ENCODE assay signal across 30 cellular contexts in genomic region chr9:20494035-20494434, GRCh38.
"Had no signal": no experiment of that assay in that cellular context is flagged by ENCODE, and none has a peak within 500 bp of the region (broad histone marks: within the 10 kb centered on the region; RNA-seq: fewer than 3 reads in every experiment).

No MANE protein-coding gene starts in this region.

- H3K36me3 Mint-ChIP-seq: activated naive CD8-positive, alpha-beta T cell had no signal

- DNase-seq: activated B cell treated with CpG ODN at 0.5 μM for 24 hours; activated CD4-positive, alpha-beta T cell treated with anti-CD3 and anti-CD28 coated beads for 48 hours; activated CD4-positive, alpha-beta T cell treated with anti-CD3 and anti-CD28 coated beads, Interleukin-2, amount 50 U/mL, for 1 hour; activated CD4-positive, alpha-beta T cell treated with anti-CD3 and anti-CD28 coated beads, Interleukin-2, amount 50 U/mL, for 48 hours; activated CD8-positive, alpha-beta memory T cell treated with anti-CD3 and anti-CD28 coated beads for 24 hours; activated CD8-positive, alpha-beta T cell treated with anti-CD3 and anti-CD28 coated beads for 36 hours; activated effector memory CD4-positive, alpha-beta T cell treated with Interleukin-2 at 50 U/mL for 16 hours; activated naive CD4-positive, alpha-beta T cell treated with anti-CD3 and anti-CD28 coated beads for 36 hours; activated T-cell treated with anti-CD3 and anti-CD28 coated beads, Interleukin-2, amount 50 U/mL, for 4 hours; amniotic stem cell; anterior cingulate cortex; body of pancreas; cortex of kidney; dermis blood vessel endothelial cell; effector CD4-positive, alpha-beta T cell; effector memory CD8-positive, alpha-beta T cell; erythroblast; foreskin keratinocyte; gastrocnemius medialis; glutamatergic neuron; heart left ventricle; T-helper 1 cell; T-helper 17 cell; T1000; WERI-Rb-1 had no signal

- H3K9me3 ChIP-seq: body of pancreas, esophagus muscularis mucosa, gastrocnemius medialis, heart left ventricle had no signal

- H3K27me3 ChIP-seq: body of pancreas, esophagus muscularis mucosa, foreskin keratinocyte, gastrocnemius medialis, heart left ventricle had no signal

- H3K36me3 ChIP-seq: esophagus muscularis mucosa, gastrocnemius medialis, heart left ventricle, WERI-Rb-1 had no signal

- H3K4me1 ChIP-seq: body of pancreas had no signal

- H3K27me3 Mint-ChIP-seq: activated B cell treated with CpG ODN at 0.5 μM for 24 hours; activated CD8-positive, alpha-beta T cell treated with anti-CD3 and anti-CD28 coated beads for 36 hours; activated naive CD8-positive, alpha-beta T cell; activated T-helper 17 cell treated with anti-CD3 and anti-CD28 coated beads, Interleukin-2, amount 50 U/mL, for 72 hours; central memory CD8-positive, alpha-beta T cell; effector memory CD8-positive, alpha-beta T cell; T-helper 17 cell had no signal

- H3K27ac Mint-ChIP-seq: activated B cell treated with CpG ODN at 0.5 μM for 24 hours; activated CD8-positive, alpha-beta T cell treated with anti-CD3 and anti-CD28 coated beads for 36 hours; activated naive CD4-positive, alpha-beta T cell treated with anti-CD3 and anti-CD28 coated beads for 36 hours; activated naive CD8-positive, alpha-beta T cell; activated T-helper 17 cell treated with anti-CD3 and anti-CD28 coated beads, Interleukin-2, amount 50 U/mL, for 72 hours; effector memory CD8-positive, alpha-beta T cell; T-helper 17 cell; T-helper 2 cell treated with Interferon-gamma antibody and Interleukin-4, amounts not matched to agents 5 μg/mL and 100 μg/mL, for 36 hours had no signal

- H3K4me3 ChIP-seq: body of pancreas, esophagus muscularis mucosa, gastrocnemius medialis, heart left ventricle had no signal

- H3K9me3 Mint-ChIP-seq: activated B cell treated with CpG ODN at 0.5 μM for 24 hours; activated CD8-positive, alpha-beta T cell treated with anti-CD3 and anti-CD28 coated beads for 36 hours; activated naive CD4-positive, alpha-beta T cell treated with anti-CD3 and anti-CD28 coated beads for 36 hours; activated T-cell treated with anti-CD3 and anti-CD28 coated beads, Interleukin-2, amount 50 U/mL, for 4 hours; central memory CD8-positive, alpha-beta T cell; effector memory CD8-positive, alpha-beta T cell; T-helper 2 cell treated with Interferon-gamma antibody and Interleukin-4, amounts not matched to agents 5 μg/mL and 100 μg/mL, for 36 hours had no signal

- H3K4me3 Mint-ChIP-seq: activated B cell treated with CpG ODN at 0.5 μM for 24 hours; activated CD8-positive, alpha-beta T cell treated with anti-CD3 and anti-CD28 coated beads for 36 hours; activated naive CD4-positive, alpha-beta T cell treated with anti-CD3 and anti-CD28 coated beads for 36 hours; activated naive CD8-positive, alpha-beta T cell; activated T-cell treated with anti-CD3 and anti-CD28 coated beads, Interleukin-2, amount 50 U/mL, for 4 hours; activated T-helper 17 cell treated with anti-CD3 and anti-CD28 coated beads, Interleukin-2, amount 50 U/mL, for 72 hours; central memory CD8-positive, alpha-beta T cell; effector memory CD8-positive, alpha-beta T cell; T-helper 17 cell; T-helper 2 cell treated with Interferon-gamma antibody and Interleukin-4, amounts not matched to agents 5 μg/mL and 100 μg/mL, for 36 hours had no signal

- H3K4me1 Mint-ChIP-seq: activated B cell treated with CpG ODN at 0.5 μM for 24 hours had no signal

- H3K27ac ChIP-seq: body of pancreas, esophagus muscularis mucosa, foreskin keratinocyte, gastrocnemius medialis, heart left ventricle, WERI-Rb-1 had no signal
